In genomic region chr22:47631571-47632102, GRCh38 we compare ENCODE assay signal across 1 cellular context.
TF ChIP-seq lines count a peak whose summit lies in the region.

No MANE protein-coding gene starts in this region.

TF ChIP-seq in K562, 482 proteins besides CTCF, POLR2A, EP300 and RAD21 (continued from another document and continues in another):
- TF ChIP-seq, protein P1, sequence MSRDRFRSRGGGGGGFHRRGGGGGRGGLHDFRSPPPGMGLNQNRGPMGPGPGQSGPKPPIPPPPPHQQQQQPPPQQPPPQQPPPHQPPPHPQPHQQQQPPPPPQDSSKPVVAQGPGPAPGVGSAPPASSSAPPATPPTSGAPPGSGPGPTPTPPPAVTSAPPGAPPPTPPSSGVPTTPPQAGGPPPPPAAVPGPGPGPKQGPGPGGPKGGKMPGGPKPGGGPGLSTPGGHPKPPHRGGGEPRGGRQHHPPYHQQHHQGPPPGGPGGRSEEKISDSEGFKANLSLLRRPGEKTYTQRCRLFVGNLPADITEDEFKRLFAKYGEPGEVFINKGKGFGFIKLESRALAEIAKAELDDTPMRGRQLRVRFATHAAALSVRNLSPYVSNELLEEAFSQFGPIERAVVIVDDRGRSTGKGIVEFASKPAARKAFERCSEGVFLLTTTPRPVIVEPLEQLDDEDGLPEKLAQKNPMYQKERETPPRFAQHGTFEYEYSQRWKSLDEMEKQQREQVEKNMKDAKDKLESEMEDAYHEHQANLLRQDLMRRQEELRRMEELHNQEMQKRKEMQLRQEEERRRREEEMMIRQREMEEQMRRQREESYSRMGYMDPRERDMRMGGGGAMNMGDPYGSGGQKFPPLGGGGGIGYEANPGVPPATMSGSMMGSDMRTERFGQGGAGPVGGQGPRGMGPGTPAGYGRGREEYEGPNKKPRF (IDR thresholded peaks at IDR 0.05; ENCODE audit: low read depth, low read length), result no peak
- peak; percentile 85 for TF ChIP-seq MGA (IDR thresholded peaks at IDR 0.05)
- TF ChIP-seq ZBTB1 (CRISPR knock-in tag; IDR thresholded peaks at IDR 0.05; ENCODE audit: borderline replicate concordance, low read depth), result no peak
- TF ChIP-seq TEAD4 (IDR thresholded peaks at IDR 0.05; ENCODE audit: low read length), result no peak
- no peak for TF ChIP-seq TEAD4 (CRISPR knock-in tag; IDR thresholded peaks at IDR 0.05; ENCODE audit: borderline replicate concordance)
- no peak for TF ChIP-seq ZNF263 (CRISPR knock-in tag; IDR thresholded peaks at IDR 0.05; ENCODE audit: borderline replicate concordance)
- TF ChIP-seq EP400 (IDR thresholded peaks at IDR 0.05), result peak; percentile 93
- no peak for TF ChIP-seq RBM25 (IDR thresholded peaks at IDR 0.05; ENCODE audit: low read depth, low read length, severe bottlenecking)
- TF ChIP-seq TOE1 (IDR thresholded peaks at IDR 0.05; ENCODE audit: borderline replicate concordance), result peak; percentile 72; the same call in 1 of the 2 replicates
- no peak for TF ChIP-seq TOE1 (CRISPR knock-in tag; IDR thresholded peaks at IDR 0.05; ENCODE audit: borderline replicate concordance, low read depth)
- TF ChIP-seq E2F3 (CRISPR knock-in tag; IDR thresholded peaks at IDR 0.05), result no peak
- no peak for TF ChIP-seq FOXP1 (CRISPR knock-in tag; IDR thresholded peaks at IDR 0.05)
- no peak for TF ChIP-seq ZFP36 (IDR thresholded peaks at IDR 0.05; ENCODE audit: low read depth, low read length, partially characterized antibody)
- no peak for TF ChIP-seq SREBF1 (IDR thresholded peaks at IDR 0.05; ENCODE audit: borderline replicate concordance, low read depth, low read length)
- no peak for TF ChIP-seq ZFP1 (CRISPR knock-in tag; IDR thresholded peaks at IDR 0.05)
- TF ChIP-seq KDM1A (IDR thresholded peaks at IDR 0.05), result no peak
- TF ChIP-seq, protein P2, sequence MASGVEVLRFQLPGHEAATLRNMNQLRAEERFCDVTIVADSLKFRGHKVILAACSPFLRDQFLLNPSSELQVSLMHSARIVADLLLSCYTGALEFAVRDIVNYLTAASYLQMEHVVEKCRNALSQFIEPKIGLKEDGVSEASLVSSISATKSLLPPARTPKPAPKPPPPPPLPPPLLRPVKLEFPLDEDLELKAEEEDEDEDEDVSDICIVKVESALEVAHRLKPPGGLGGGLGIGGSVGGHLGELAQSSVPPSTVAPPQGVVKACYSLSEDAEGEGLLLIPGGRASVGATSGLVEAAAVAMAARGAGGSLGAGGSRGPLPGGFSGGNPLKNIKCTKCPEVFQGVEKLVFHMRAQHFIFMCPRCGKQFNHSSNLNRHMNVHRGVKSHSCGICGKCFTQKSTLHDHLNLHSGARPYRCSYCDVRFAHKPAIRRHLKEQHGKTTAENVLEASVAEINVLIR (CRISPR knock-in tag; IDR thresholded peaks at IDR 0.05), result no peak
- TF ChIP-seq CTBP1 (IDR thresholded peaks at IDR 0.05; ENCODE audit: borderline replicate concordance), result peak; percentile 47; the same call in 1 of the 2 replicates
- no peak for TF ChIP-seq NR3C1 (CRISPR knock-in tag; IDR thresholded peaks at IDR 0.05)
- no peak for TF ChIP-seq ZNF239 (CRISPR knock-in tag; IDR thresholded peaks at IDR 0.05)
- TF ChIP-seq PML (IDR thresholded peaks at IDR 0.05; ENCODE audit: low read length), result peak; percentile 38; the same call in 1 of the 2 replicates
- no peak for TF ChIP-seq FOSL1 (tag; conservative IDR thresholded peaks at IDR 0.05)
- peak; percentile 63; the same call in 1 of the 2 replicates for TF ChIP-seq GABPA (tag; conservative IDR thresholded peaks at IDR 0.05; ENCODE audit: low read depth)
- TF ChIP-seq ZSCAN32 (CRISPR knock-in tag; IDR thresholded peaks at IDR 0.05), result no peak
- TF ChIP-seq CHD1 (IDR thresholded peaks at IDR 0.05; ENCODE audit: low read length), result peak; percentile 58
- 0 out of 2 replicates have a peak, but pooled peaks have one; percentile 10 for TF ChIP-seq ETS1 (conservative IDR thresholded peaks at IDR 0.05; ENCODE audit: control insufficient read depth, low read depth, low read length)
- TF ChIP-seq GABPB1 (CRISPR knock-in tag; IDR thresholded peaks at IDR 0.05), result peak; percentile 52; the same call in 1 of the 2 replicates
- no peak for TF ChIP-seq SMC3 (conservative IDR thresholded peaks at IDR 0.05; ENCODE audit: insufficient read depth, low read depth, low read length)
- TF ChIP-seq SPI1 (IDR thresholded peaks at IDR 0.05; ENCODE audit: borderline replicate concordance, low read depth, low read length), result no peak
- TF ChIP-seq, protein P3, sequence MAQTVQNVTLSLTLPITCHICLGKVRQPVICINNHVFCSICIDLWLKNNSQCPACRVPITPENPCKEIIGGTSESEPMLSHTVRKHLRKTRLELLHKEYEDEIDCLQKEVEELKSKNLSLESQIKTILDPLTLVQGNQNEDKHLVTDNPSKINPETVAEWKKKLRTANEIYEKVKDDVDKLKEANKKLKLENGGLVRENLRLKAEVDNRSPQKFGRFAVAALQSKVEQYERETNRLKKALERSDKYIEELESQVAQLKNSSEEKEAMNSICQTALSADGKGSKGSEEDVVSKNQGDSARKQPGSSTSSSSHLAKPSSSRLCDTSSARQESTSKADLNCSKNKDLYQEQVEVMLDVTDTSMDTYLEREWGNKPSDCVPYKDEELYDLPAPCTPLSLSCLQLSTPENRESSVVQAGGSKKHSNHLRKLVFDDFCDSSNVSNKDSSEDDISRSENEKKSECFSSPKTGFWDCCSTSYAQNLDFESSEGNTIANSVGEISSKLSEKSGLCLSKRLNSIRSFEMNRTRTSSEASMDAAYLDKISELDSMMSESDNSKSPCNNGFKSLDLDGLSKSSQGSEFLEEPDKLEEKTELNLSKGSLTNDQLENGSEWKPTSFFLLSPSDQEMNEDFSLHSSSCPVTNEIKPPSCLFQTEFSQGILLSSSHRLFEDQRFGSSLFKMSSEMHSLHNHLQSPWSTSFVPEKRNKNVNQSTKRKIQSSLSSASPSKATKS (CRISPR knock-in tag; IDR thresholded peaks at IDR 0.05), result no peak
- no peak for TF ChIP-seq ZNF282 (CRISPR knock-in tag; IDR thresholded peaks at IDR 0.05)
- TF ChIP-seq, protein P4, sequence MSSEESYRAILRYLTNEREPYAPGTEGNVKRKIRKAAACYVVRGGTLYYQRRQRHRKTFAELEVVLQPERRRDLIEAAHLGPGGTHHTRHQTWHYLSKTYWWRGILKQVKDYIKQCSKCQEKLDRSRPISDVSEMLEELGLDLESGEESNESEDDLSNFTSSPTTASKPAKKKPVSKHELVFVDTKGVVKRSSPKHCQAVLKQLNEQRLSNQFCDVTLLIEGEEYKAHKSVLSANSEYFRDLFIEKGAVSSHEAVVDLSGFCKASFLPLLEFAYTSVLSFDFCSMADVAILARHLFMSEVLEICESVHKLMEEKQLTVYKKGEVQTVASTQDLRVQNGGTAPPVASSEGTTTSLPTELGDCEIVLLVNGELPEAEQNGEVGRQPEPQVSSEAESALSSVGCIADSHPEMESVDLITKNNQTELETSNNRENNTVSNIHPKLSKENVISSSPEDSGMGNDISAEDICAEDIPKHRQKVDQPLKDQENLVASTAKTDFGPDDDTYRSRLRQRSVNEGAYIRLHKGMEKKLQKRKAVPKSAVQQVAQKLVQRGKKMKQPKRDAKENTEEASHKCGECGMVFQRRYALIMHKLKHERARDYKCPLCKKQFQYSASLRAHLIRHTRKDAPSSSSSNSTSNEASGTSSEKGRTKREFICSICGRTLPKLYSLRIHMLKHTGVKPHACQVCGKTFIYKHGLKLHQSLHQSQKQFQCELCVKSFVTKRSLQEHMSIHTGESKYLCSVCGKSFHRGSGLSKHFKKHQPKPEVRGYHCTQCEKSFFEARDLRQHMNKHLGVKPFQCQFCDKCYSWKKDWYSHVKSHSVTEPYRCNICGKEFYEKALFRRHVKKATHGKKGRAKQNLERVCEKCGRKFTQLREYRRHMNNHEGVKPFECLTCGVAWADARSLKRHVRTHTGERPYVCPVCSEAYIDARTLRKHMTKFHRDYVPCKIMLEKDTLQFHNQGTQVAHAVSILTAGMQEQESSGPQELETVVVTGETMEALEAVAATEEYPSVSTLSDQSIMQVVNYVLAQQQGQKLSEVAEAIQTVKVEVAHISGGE (CRISPR knock-in tag; IDR thresholded peaks at IDR 0.05), result no peak
- TF ChIP-seq BRD4 (IDR thresholded peaks at IDR 0.05), result no peak
- TF ChIP-seq, protein P5, sequence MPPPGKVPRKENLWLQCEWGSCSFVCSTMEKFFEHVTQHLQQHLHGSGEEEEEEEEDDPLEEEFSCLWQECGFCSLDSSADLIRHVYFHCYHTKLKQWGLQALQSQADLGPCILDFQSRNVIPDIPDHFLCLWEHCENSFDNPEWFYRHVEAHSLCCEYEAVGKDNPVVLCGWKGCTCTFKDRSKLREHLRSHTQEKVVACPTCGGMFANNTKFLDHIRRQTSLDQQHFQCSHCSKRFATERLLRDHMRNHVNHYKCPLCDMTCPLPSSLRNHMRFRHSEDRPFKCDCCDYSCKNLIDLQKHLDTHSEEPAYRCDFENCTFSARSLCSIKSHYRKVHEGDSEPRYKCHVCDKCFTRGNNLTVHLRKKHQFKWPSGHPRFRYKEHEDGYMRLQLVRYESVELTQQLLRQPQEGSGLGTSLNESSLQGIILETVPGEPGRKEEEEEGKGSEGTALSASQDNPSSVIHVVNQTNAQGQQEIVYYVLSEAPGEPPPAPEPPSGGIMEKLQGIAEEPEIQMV (tag; conservative IDR thresholded peaks at IDR 0.05; ENCODE audit: low read depth), result no peak
- TF ChIP-seq HDAC2 (IDR thresholded peaks at IDR 0.05), result peak; percentile 57; the same call in 1 of the 2 replicates
- no peak for TF ChIP-seq ZEB2 (IDR thresholded peaks at IDR 0.05)
